1 cellular context compared by ENCODE assay signal in the genomic region with DNA sequence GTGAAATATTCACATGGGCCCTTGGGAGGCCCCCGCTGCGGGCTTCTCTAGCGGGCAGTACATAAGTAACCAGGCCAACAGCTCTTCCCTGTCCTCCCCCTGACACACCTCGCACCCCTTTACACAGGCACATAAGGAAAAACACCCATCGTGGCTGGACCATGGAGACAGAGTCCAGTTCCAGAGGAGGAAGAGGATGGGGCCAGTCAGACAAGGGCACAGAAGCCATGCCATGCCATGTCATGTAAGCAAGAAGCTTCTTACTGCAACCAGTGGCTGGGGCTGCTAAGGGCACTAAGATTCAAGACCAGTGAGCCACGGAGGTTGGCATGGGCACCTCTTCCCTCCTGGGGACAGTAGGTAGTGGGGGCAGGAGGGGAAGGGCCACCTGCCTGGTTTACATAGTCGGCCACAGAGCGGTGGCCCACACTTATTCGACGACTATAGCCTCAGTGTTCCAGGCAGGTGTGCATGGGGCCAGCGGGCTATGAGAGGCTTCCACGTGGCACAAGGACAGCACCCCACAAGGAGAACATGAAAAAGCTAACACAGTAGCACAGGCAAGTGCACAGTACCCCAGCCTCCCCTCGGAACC.
TF ChIP-seq lines count a peak whose summit lies in the region.

No MANE protein-coding gene starts in this region.

TF ChIP-seq in SK-N-SH, 30 proteins besides CTCF, POLR2A, EP300 and RAD21:
- TF ChIP-seq GATA2 (CRISPR knock-in tag; IDR thresholded peaks at IDR 0.05) (no peak), NRF1 (IDR thresholded peaks at IDR 0.05; ENCODE audit: low read depth, low read length) (no peak), SMC3 (IDR thresholded peaks at IDR 0.05; ENCODE audit: low read depth, low read length) (no peak), IRF3 (IDR thresholded peaks at IDR 0.05; ENCODE audit: low read depth, low read length) (no peak), TCF12 (IDR thresholded peaks at IDR 0.05) (no peak), RFX5 (IDR thresholded peaks at IDR 0.05; ENCODE audit: low read length) (no peak), FOXM1 (IDR thresholded peaks at IDR 0.05; ENCODE audit: low read depth) (no peak), EZH2phosphoT487 (IDR thresholded peaks at IDR 0.05; ENCODE audit: borderline replicate concordance, low read depth) (no peak), FOSL2 (IDR thresholded peaks at IDR 0.05; ENCODE audit: borderline replicate concordance, low read depth) (no peak), GABPA (IDR thresholded peaks at IDR 0.05; ENCODE audit: low read depth) (no peak), MXI1 (IDR thresholded peaks at IDR 0.05; ENCODE audit: low read depth, low read length) (no peak), SIN3A (IDR thresholded peaks at IDR 0.05; ENCODE audit: borderline replicate concordance, low read depth, low read length) (no peak), NFIC (IDR thresholded peaks at IDR 0.05; ENCODE audit: borderline replicate concordance) (no peak), JUND (IDR thresholded peaks at IDR 0.05) (no peak), RXRA (IDR thresholded peaks at IDR 0.05; ENCODE audit: borderline replicate concordance, low read depth) (no peak)
- TF ChIP-seq, protein P1, sequence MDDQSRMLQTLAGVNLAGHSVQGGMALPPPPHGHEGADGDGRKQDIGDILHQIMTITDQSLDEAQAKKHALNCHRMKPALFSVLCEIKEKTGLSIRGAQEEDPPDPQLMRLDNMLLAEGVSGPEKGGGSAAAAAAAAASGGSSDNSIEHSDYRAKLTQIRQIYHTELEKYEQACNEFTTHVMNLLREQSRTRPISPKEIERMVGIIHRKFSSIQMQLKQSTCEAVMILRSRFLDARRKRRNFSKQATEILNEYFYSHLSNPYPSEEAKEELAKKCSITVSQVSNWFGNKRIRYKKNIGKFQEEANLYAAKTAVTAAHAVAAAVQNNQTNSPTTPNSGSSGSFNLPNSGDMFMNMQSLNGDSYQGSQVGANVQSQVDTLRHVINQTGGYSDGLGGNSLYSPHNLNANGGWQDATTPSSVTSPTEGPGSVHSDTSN (IDR thresholded peaks at IDR 0.05), result no peak
